In the genomic region with DNA sequence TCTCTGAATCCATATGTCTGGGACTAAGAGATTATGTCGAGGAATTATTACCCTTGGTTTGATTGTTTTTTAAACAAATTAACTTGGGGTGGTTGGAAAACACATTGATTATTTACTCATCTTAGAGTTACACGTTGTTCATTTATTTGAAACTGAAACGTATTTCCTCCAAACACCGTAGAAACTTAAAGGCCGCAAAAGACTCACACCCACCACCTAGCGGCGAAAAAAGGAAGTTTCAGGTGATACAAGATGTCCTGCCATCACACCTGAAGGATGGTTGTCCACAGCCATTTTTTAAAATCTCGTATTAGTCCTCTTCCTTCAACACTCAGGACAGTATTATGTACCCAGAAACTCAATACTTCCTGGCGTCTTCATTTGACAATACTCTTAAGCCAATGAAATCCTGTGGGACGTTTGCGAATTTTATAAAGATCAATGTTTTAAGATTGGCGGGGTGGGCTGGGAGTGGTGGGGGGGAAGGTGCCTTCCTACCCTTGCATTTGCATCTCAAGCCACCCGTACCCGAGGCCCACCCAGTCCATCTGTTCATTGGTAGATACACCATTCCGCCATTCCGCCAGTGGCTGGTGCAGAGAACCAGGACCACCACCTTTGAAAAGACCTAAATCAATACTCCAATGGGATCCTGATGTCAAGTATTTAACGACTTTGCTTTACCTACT, we compare ENCODE assay signal across 8 cellular contexts. TPM values are rescaled to one million over a fixed set of nuclear protein-coding genes. Genes with fewer than 3 reads are reported as not detected.
DNase-seq lines count a peak whose midpoint lies in the region; ATAC-seq, FAIRE-seq and TF ChIP-seq lines count a peak whose summit lies in the region.

No MANE protein-coding gene starts in this region.

- DNase-seq in activated gamma-delta T cell treated with Interleukin-2 at 50 U/mL for 16 hours: peak; percentile 84
- DNase-seq in activated gamma-delta T cell (lab: John Stamatoyannopoulos, UW): no peak
- peak; percentile 76 for DNase-seq in NCI-H146 (lab: John Stamatoyannopoulos, UW)
- DNase-seq in WERI-Rb-1: peak; percentile 76
- DNase-seq in bronchial epithelial cell (ENCODE audit: low read depth): peak; percentile 75
- DNase-seq in lower leg skin (ENCODE audit: low spot score in 2 of 2): peak; percentile 63 to 88
- peak; percentile 60 to 72 (median 70) for DNase-seq in stimulated activated CD4-positive, alpha-beta T cell treated with anti-CD3 and anti-CD28 coated beads, TNF-alpha, amount 100 ng/mL, for 48 hours (ENCODE audit: low read depth in 3 of 3)

- ATAC-seq in HG03196 (IDR thresholded peaks at IDR 0.05; ENCODE audit: unreplicated experiment): no peak

- TF ChIP-seq CTCF in WERI-Rb-1 (IDR thresholded peaks at IDR 0.05; ENCODE audit: low read depth, low read length): peak; percentile 53
- TF ChIP-seq CTCF in bronchial epithelial cell (IDR thresholded peaks at IDR 0.05; ENCODE audit: insufficient read depth, low read length, severe bottlenecking): peak; percentile 65
- peak in 1 of 3 donors; percentile 50 for TF ChIP-seq CTCF in lower leg skin (IDR thresholded peaks at IDR 0.05)

- no peak for TF ChIP-seq POLR2A in lower leg skin (IDR thresholded peaks at IDR 0.05)

- FAIRE-seq in bronchial epithelial cell (lab: Jason Lieb, UNC): no peak

- no peak overlapping the region for H3K27ac ChIP-seq in WERI-Rb-1

- WGBS in lower leg skin, 2 donors: 37 to 39% methylated on average over 17 of the region's 17 CpGs

- H3K27me3 ChIP-seq in WERI-Rb-1 (ENCODE audit: insufficient read depth, low read depth, severe bottlenecking) (no peaks in the 10 kb centered on the region), bronchial epithelial cell (ENCODE audit: control insufficient read depth, insufficient read depth, low read length) (no peaks in the 10 kb centered on the region)

- H3K36me3 ChIP-seq in WERI-Rb-1 (peaks cover 16% of the 10 kb centered on the region), bronchial epithelial cell (ENCODE audit: control insufficient read depth, insufficient read depth, low read length) (no peaks in the 10 kb centered on the region)

- H3K9me3 ChIP-seq in WERI-Rb-1 (ENCODE audit: severe bottlenecking): no peaks in the 10 kb centered on the region

- intact Hi-C loops in lower leg skin (cut with DNase I; ENCODE audit: low total_unique reads): no loop called here

- H3K4me3 ChIP-seq in WERI-Rb-1 (ENCODE audit: low read depth, low read length) (no peak overlapping the region), bronchial epithelial cell (ENCODE audit: low read depth, low read length) (no peak overlapping the region), lower leg skin (ENCODE audit: low read depth, poor library complexity, severe bottlenecking) (no peak overlapping the region)

RNA-seq across cellular contexts. Expression of gene LCOR, which starts 1.4 kb away (rescaled TPM):
- total RNA-seq in bronchial epithelial cell (29.5 and 34.4 TPM in 2 replicates), lower leg skin (10 to 100 TPM; 12.5 to 22.0 (median 14.9) TPM)
